8 cellular contexts compared by ENCODE assay signal in the genomic region with DNA sequence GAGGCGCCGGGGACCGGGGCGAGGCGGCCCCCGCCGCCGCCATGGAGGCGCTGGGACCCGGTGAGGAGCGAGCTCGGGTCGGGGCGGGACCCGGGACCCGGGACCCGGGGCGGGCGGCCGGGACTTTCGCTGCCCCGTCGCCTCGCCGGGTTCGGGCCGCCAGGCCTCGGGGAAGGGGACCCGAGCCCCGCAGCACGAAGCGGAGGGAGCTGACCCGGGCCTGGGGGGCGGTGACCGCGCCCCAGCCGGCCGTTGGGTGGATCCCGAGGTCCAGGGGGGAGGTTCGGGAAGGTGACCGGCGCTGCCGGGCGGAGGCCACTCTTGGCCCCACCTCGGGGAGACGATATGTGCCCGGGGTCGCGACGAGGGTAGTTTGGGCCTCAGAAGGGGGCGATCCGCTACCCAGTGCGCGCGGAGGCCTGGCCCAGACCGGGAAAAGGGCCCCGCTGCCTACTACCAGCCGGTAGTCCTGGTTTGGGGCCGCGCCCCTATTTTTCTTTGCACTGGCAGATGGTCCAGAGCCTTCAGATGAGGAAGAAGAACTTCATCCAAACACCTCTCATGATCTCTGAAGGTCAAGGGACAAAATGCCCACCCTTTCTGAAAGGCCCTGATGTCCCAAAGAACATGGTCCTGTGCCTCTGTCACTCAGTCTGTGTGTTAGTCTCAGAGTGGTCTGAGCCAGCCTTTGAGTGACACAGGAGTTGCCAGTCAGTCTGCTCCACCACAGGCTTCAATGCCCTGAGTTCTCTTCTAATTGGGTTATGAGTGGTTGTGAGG. TPM values are rescaled to one million over a fixed set of nuclear protein-coding genes. Genes with fewer than 3 reads are reported as not detected.
DNase-seq lines count a peak whose midpoint lies in the region; ATAC-seq and TF ChIP-seq lines count a peak whose summit lies in the region.

No MANE protein-coding gene starts in this region.

- in situ Hi-C loops in astrocyte of the spinal cord (cut with HindIII; ENCODE audit: low sequenced_read_pairs), result no loop called here

- peak overlapping the region; percentile 67 for H3K4me3 ChIP-seq in BE2C (ENCODE audit: low read depth, low read length)
- peak overlapping the region; percentile 84 to 97 (median 88) for H3K4me3 ChIP-seq in Peyer's patch
- peak overlapping the region; percentile 74 for H3K4me3 ChIP-seq in astrocyte of the spinal cord (ENCODE audit: low read depth, low read length)

- H3K27me3 ChIP-seq in BE2C (no peaks in the 10 kb centered on the region), Peyer's patch (no peaks in the 10 kb centered on the region)

- ATAC-seq in GM21717 (IDR thresholded peaks at IDR 0.05; ENCODE audit: unreplicated experiment), result peak; percentile 33
- no peak for ATAC-seq in HG03571 (IDR thresholded peaks at IDR 0.05; ENCODE audit: unreplicated experiment)
- no peak for ATAC-seq in GM18861 (IDR thresholded peaks at IDR 0.05; ENCODE audit: unreplicated experiment)

- peak in 1 of 2 donors; percentile 8 for TF ChIP-seq POLR2A in Peyer's patch (IDR thresholded peaks at IDR 0.05)

- intact Hi-C loops in posterior vena cava (cut with DNase I), result no loop called here

- H3K4me1 ChIP-seq in BE2C (peaks cover 4% of the 10 kb centered on the region; the same call in 1 of the 2 replicates), Peyer's patch (peaks cover 0 to 20% (median 8%) of the 10 kb centered on the region in 4 donors)

- DNase-seq in BE2C, result peak; percentile 17
- DNase-seq in Peyer's patch, result peak; percentile 37 to 63 (median 55)
- DNase-seq in astrocyte of the spinal cord (ENCODE audit: low read depth, low spot score), result peak; percentile 19
- DNase-seq in hepatic stellate cell (ENCODE audit: low spot score), result peak; percentile 41
- peak; percentile 86 for DNase-seq in posterior vena cava (ENCODE audit: low spot score)

- H3K27ac ChIP-seq in Peyer's patch, result peak overlapping the region; percentile 79 to 90 (median 84)

- no peaks in the 10 kb centered on the region for H3K9me3 ChIP-seq in BE2C
- H3K9me3 ChIP-seq in Peyer's patch, result no peaks in the 10 kb centered on the region

- H3K36me3 ChIP-seq in BE2C (no peaks in the 10 kb centered on the region), Peyer's patch (no peaks in the 10 kb centered on the region)

- TF ChIP-seq CTCF in BE2C (IDR thresholded peaks at IDR 0.05; ENCODE audit: low read depth, low read length) (no peak), Peyer's patch (IDR thresholded peaks at IDR 0.05) (no peak), astrocyte of the spinal cord (IDR thresholded peaks at IDR 0.05; ENCODE audit: low read depth, low read length) (no peak)

RNA-seq across cellular contexts. Expression of a gene that starts 0.8 kb away (rescaled TPM):
- polyA plus RNA-seq in BE2C (2012; ENCODE audit: insufficient read depth, insufficient read length, low read depth), result 1.0 TPM
- total RNA-seq in Peyer's patch (10 to 100 TPM in 3 of 4 donors, 1 to 10 TPM in 1; 8.3 to 44.2 (median 18.6) TPM), posterior vena cava (10 to 100 TPM; 16.0 to 22.0 TPM)

RNA-seq across cellular contexts. Expression of a gene that starts 38.8 kb away (rescaled TPM):
- polyA plus RNA-seq in BE2C (2012; ENCODE audit: insufficient read depth, insufficient read length, low read depth), result 0.57 TPM
- total RNA-seq in Peyer's patch (10 to 100 TPM in 1 of 4 donors, 1 to 10 TPM in 2, under 1 TPM in 1; 0.40 to 20.6 (median 3.7) TPM), posterior vena cava (under 1 TPM; 0.76 to 0.93 TPM)

Comparison
In these comparisons a context has a peak if more than half of its experiments do, and no peak if none do; other contexts are left out.
1. DNase-seq: peak in every context shown above with its lines; median percentile 86 in posterior vena cava; 55 in Peyer's patch; 41 in hepatic stellate cell; 19 in astrocyte of the spinal cord; 17 in BE2C.